Comparison of ENCODE assay signal across 12 cellular contexts in the genomic region with DNA sequence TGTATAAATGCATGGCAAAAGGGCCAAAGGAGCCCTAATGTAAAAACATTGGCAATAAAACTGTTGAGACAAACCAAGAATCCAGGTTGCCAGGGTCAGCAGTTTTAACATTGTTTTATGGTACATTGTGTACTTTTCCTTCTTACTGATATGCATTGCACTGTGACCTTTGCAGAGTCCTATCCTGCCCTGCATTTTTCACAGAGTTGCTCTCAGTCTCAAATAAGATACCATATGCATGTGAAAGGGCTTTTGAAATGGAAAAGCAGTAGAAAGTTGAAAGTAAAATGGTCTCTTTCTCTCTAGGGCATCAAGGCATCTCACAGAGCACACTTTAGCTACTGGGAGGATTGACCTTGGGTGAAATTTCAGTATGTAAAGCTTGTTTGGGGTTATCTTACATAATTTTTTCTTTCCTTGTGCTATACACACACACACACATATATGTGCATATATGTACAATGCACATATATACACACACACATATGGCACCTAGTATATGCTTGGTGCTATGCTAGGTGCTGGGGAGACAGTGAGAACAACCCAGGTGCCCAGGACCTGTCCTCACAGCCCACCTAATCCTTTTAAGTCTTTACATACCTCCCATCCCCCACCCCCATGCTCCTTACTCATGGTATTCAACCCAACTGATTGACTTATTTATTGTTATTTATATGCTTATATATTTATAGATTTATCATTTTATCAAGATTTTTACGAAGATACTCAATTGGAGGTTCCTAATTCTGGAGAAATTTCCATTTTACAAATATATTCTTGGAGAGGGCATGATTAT. TPM values are rescaled to one million over a fixed set of nuclear protein-coding genes. Genes with fewer than 3 reads are reported as not detected.
DNase-seq lines count a peak whose midpoint lies in the region; ATAC-seq and TF ChIP-seq lines count a peak whose summit lies in the region.
"Had no signal": no experiment of that assay in that cellular context is flagged by ENCODE, and none has a peak within 500 bp of the region (broad histone marks: within the 10 kb centered on the region; RNA-seq: fewer than 3 reads in every experiment).

No MANE protein-coding gene starts in this region.

- H3K36me3 Mint-ChIP-seq in HFFc6 (ENCODE audit: low read depth) (peaks cover 22% of the 10 kb centered on the region), osteocyte (ENCODE audit: unreplicated experiment) (peaks cover 3% of the 10 kb centered on the region)
- peaks cover 3% of the 10 kb centered on the region for H3K36me3 Mint-ChIP-seq in effector memory CD8-positive, alpha-beta T cell (ENCODE audit: insufficient read depth)

- H3K4me3 Mint-ChIP-seq in HFFc6 (peak overlapping the region; percentile 94), osteocyte (ENCODE audit: unreplicated experiment) (peak overlapping the region; percentile 74)
- H3K4me3 Mint-ChIP-seq in effector memory CD8-positive, alpha-beta T cell = peak overlapping the region; percentile 82 to 83

- H3K9me3 Mint-ChIP-seq in HFFc6 (peaks cover 20% of the 10 kb centered on the region), osteocyte (ENCODE audit: unreplicated experiment) (peaks cover 11% of the 10 kb centered on the region)
- H3K9me3 Mint-ChIP-seq in effector memory CD8-positive, alpha-beta T cell = peaks cover 5 to 11% of the 10 kb centered on the region in 2 donors

- no peak overlapping the region for H3K27ac Mint-ChIP-seq in HFFc6
- H3K27ac Mint-ChIP-seq in effector memory CD8-positive, alpha-beta T cell = peak overlapping the region in 1 of 2 donors; percentile 18
- no peak overlapping the region for H3K27ac Mint-ChIP-seq in osteocyte (ENCODE audit: unreplicated experiment)

- no peaks in the 10 kb centered on the region; the same call in 1 of the 2 replicates for H3K27me3 Mint-ChIP-seq in HFFc6 (ENCODE audit: insufficient read depth)
- H3K27me3 Mint-ChIP-seq in effector memory CD8-positive, alpha-beta T cell = peaks cover 26 to 27% of the 10 kb centered on the region in 2 donors
- H3K27me3 Mint-ChIP-seq in osteocyte (ENCODE audit: unreplicated experiment) = no peaks in the 10 kb centered on the region

- TF ChIP-seq CTCF in HFFc6 (IDR thresholded peaks at IDR 0.05) = no peak
- TF ChIP-seq CTCF in osteocyte (IDR thresholded peaks at IDR 0.05) = no peak

- peaks cover 34% of the 10 kb centered on the region for H3K4me1 Mint-ChIP-seq in HFFc6 (ENCODE audit: low read depth)
- H3K4me1 Mint-ChIP-seq in effector memory CD8-positive, alpha-beta T cell (ENCODE audit: low read depth in 2 of 2) = peaks cover 4 to 6% of the 10 kb centered on the region in 2 donors
- peaks cover 23% of the 10 kb centered on the region for H3K4me1 Mint-ChIP-seq in osteocyte (ENCODE audit: unreplicated experiment)

- DNase-seq in NCI-H82 (lab: John Stamatoyannopoulos, UW) = peak; percentile 31
- DNase-seq in NCI-H82 treated with DMSO at 0.1 percent for 48 hours (lab: John Stamatoyannopoulos, UW; ENCODE audit: unreplicated experiment) = no peak
- DNase-seq in HFFc6 = no peak
- no peak for DNase-seq in effector memory CD8-positive, alpha-beta T cell
- no peak for DNase-seq in osteocyte (ENCODE audit: extremely low spot score, unreplicated experiment)
- DNase-seq in NCI-H2227 (lab: John Stamatoyannopoulos, UW; ENCODE audit: unreplicated experiment) = no peak
- DNase-seq: activated naive CD4-positive, alpha-beta T cell treated with Interleukin-2 at 50 U/mL for 16 hours; foreskin fibroblast; SJCRH30; WERI-Rb-1 had no signal

- ATAC-seq in effector memory CD8-positive, alpha-beta T cell (replicated peaks) = no peak
- ATAC-seq in SK-N-SH treated with all-trans-retinoic acid at 6 μM for 48 hours (no peak), HG03175 (IDR thresholded peaks at IDR 0.05; ENCODE audit: unreplicated experiment) (no peak)

TF ChIP-seq in SK-N-SH treated with all-trans-retinoic acid at 6 μM for 48 hours, 23 proteins besides CTCF, POLR2A, EP300 and RAD21:
- TF ChIP-seq SNAI2 (CRISPR knock-in tag; IDR thresholded peaks at IDR 0.05) (no peak), BACH2 (CRISPR knock-in tag; IDR thresholded peaks at IDR 0.05; ENCODE audit: borderline replicate concordance) (no peak), TOX (CRISPR knock-in tag; IDR thresholded peaks at IDR 0.05; ENCODE audit: borderline replicate concordance) (no peak), ISL1 (CRISPR knock-in tag; IDR thresholded peaks at IDR 0.05) (no peak)
- TF ChIP-seq, protein P1, sequence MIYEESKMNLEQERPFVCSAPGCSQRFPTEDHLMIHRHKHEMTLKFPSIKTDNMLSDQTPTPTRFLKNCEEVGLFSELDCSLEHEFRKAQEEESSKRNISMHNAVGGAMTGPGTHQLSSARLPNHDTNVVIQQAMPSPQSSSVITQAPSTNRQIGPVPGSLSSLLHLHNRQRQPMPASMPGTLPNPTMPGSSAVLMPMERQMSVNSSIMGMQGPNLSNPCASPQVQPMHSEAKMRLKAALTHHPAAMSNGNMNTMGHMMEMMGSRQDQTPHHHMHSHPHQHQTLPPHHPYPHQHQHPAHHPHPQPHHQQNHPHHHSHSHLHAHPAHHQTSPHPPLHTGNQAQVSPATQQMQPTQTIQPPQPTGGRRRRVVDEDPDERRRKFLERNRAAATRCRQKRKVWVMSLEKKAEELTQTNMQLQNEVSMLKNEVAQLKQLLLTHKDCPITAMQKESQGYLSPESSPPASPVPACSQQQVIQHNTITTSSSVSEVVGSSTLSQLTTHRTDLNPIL (CRISPR knock-in tag; IDR thresholded peaks at IDR 0.05; ENCODE audit: low read depth) = no peak
- TF ChIP-seq, protein P2, sequence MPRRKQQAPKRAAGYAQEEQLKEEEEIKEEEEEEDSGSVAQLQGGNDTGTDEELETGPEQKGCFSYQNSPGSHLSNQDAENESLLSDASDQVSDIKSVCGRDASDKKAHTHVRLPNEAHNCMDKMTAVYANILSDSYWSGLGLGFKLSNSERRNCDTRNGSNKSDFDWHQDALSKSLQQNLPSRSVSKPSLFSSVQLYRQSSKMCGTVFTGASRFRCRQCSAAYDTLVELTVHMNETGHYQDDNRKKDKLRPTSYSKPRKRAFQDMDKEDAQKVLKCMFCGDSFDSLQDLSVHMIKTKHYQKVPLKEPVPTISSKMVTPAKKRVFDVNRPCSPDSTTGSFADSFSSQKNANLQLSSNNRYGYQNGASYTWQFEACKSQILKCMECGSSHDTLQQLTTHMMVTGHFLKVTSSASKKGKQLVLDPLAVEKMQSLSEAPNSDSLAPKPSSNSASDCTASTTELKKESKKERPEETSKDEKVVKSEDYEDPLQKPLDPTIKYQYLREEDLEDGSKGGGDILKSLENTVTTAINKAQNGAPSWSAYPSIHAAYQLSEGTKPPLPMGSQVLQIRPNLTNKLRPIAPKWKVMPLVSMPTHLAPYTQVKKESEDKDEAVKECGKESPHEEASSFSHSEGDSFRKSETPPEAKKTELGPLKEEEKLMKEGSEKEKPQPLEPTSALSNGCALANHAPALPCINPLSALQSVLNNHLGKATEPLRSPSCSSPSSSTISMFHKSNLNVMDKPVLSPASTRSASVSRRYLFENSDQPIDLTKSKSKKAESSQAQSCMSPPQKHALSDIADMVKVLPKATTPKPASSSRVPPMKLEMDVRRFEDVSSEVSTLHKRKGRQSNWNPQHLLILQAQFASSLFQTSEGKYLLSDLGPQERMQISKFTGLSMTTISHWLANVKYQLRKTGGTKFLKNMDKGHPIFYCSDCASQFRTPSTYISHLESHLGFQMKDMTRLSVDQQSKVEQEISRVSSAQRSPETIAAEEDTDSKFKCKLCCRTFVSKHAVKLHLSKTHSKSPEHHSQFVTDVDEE (CRISPR knock-in tag; IDR thresholded peaks at IDR 0.05) = no peak

RNA-seq across cellular contexts. Expression of a gene that starts 1.2 kb away (rescaled TPM):
- 10 to 100 TPM; 21.2 to 26.1 (median 24.8) TPM for total RNA-seq in HFFc6 (2021; fragmentation: NEBNext Ultra II Directional; extraction: Animal tissue kit (Norgen Biotek cat#: 25700))
- total RNA-seq in osteocyte = 18.7 and 19.2 TPM in 2 replicates
